ENCODE assay signal across 8 cellular contexts in the genomic region with DNA sequence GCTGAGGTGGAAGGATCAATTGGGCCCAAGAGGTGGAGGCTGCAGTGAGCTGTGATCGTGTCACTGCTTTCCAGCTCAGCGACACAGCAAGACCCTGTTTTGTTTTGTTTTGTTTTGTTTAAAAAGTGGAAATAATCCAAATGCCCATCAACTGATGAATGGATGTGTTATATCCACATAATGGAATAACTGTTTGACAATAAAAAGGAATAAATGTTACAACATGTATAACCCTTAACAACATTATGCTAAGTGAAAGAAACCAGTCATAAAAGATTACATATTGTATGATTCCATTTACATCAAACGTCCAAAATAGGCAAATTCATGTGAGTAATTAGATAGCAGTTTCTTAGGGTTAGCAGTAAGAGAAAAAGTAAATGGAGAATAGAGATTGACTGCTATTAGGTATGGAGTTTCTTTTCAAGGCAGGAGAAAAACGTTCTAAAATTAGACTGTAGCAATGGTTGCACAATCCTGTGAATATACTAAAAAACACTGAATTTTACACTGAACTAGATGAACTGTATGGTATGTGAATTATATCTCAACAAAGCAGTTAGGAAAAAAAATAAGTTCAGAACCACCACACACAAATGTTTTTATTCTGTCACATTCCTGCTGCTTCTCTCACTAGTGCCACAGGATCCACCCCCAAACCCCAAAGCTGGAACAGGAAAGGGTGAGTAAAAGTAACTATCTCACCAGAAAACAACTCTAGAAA. TPM values are rescaled to one million over a fixed set of nuclear protein-coding genes. Genes with fewer than 3 reads are reported as not detected.
DNase-seq lines count a peak whose midpoint lies in the region; ATAC-seq and TF ChIP-seq lines count a peak whose summit lies in the region.

No MANE protein-coding gene starts in this region.

- DNase-seq in AG10803 (ENCODE audit: low read depth) (peak; percentile 82), caudate nucleus (lab: John Stamatoyannopoulos, UW) (no peak), naive B cell (no peak), mucosa of gallbladder (ENCODE audit: low spot score) (no peak), NCI-H2171 treated with DMSO at 0.1 percent for 48 hours (lab: John Stamatoyannopoulos, UW) (no peak), NCI-H2196 (lab: John Stamatoyannopoulos, UW; ENCODE audit: unreplicated experiment) (no peak), NCI-H146 treated with DMSO at 0.1 percent for 48 hours (lab: John Stamatoyannopoulos, UW; ENCODE audit: unreplicated experiment) (no peak)

- H3K9me3 Mint-ChIP-seq in naive B cell: no peaks in the 10 kb centered on the region

- peaks cover 12% of the 10 kb centered on the region; the same call in 1 of the 2 replicates for H3F3A ChIP-seq in Loucy (ENCODE audit: low read depth)

- no peaks in the 10 kb centered on the region for H3K9me2 ChIP-seq in Loucy (replicated peaks; ENCODE audit: low read depth, low read length)

- H3K9ac ChIP-seq in Loucy (ENCODE audit: low read depth, low read length, poor library complexity, severe bottlenecking): peak overlapping the region; percentile 64

- no peak overlapping the region for H2AFZ ChIP-seq in Loucy (ENCODE audit: low read length)

- peaks cover 65 to 89% (median 85%) of the 10 kb centered on the region in 3 donors for H3K4me1 Mint-ChIP-seq in naive B cell

- TF ChIP-seq CTCF in AG10803 (conservative IDR thresholded peaks at IDR 0.05; ENCODE audit: low read length) (no peak), Loucy (conservative IDR thresholded peaks at IDR 0.05; ENCODE audit: low read length) (no peak)

- H3K79me2 ChIP-seq in Loucy (ENCODE audit: insufficient read depth, low read length): peaks cover 90% of the 10 kb centered on the region

- H3K4me3 ChIP-seq in AG10803 (ENCODE audit: low read length): no peak overlapping the region
- peak overlapping the region; percentile 68 for H3K4me3 ChIP-seq in Loucy (ENCODE audit: low read length, poor library complexity, severe bottlenecking)

- no peaks in the 10 kb centered on the region for H3K36me3 ChIP-seq in Loucy (ENCODE audit: insufficient read depth, low read length)

- H4K20me1 ChIP-seq in Loucy (ENCODE audit: insufficient read depth, low read length, poor library complexity, severe bottlenecking): peaks cover 70% of the 10 kb centered on the region

- no peaks in the 10 kb centered on the region for H3K36me3 Mint-ChIP-seq in naive B cell

- H3K27me3 Mint-ChIP-seq in naive B cell: no peaks in the 10 kb centered on the region

- peaks cover 79% of the 10 kb centered on the region for H3K4me1 ChIP-seq in Loucy (ENCODE audit: insufficient read depth, low read length, poor library complexity, severe bottlenecking)

- H3K4me2 ChIP-seq in Loucy (ENCODE audit: low read depth, low read length, poor library complexity, severe bottlenecking): peak overlapping the region; percentile 95

- H3K27ac Mint-ChIP-seq in naive B cell: peak overlapping the region; percentile 20 to 89 (median 66)

- peak overlapping the region in 5 of 8 donors; percentile 21 to 88 (median 53) for H3K4me3 Mint-ChIP-seq in naive B cell

- H3K27ac ChIP-seq in caudate nucleus (ENCODE audit: low read depth, low read length): peak overlapping the region; percentile 17

- no peaks in the 10 kb centered on the region for H3K27me3 ChIP-seq in Loucy (ENCODE audit: insufficient read depth, low read length, poor library complexity, severe bottlenecking)

- ATAC-seq in naive B cell (ENCODE audit: low read depth in 2 of 2): no peak

- no peaks in the 10 kb centered on the region for H3K9me3 ChIP-seq in Loucy (ENCODE audit: insufficient read depth, low read depth, low read length)

RNA-seq across cellular contexts. Expression of gene FOXJ3, which starts 15.7 kb away (rescaled TPM):
- 10 to 100 TPM; 19.8 to 46.0 (median 36.4) TPM for polyA plus RNA-seq in naive B cell (ENCODE audit: low read depth in 6 of 6)
- 39.4 TPM for total RNA-seq in mucosa of gallbladder
